ENCODE assay signal across 8 cellular contexts in genomic region chr9:134328341-134328840, GRCh38. TPM values are rescaled to one million over a fixed set of nuclear protein-coding genes. Genes with fewer than 3 reads are reported as not detected.
DNase-seq lines count a peak whose midpoint lies in the region; ATAC-seq and TF ChIP-seq lines count a peak whose summit lies in the region.

No MANE protein-coding gene starts in this region.

- H3K27ac ChIP-seq in RWPE1, result peak overlapping the region; percentile 99
- no peak overlapping the region for H3K27ac ChIP-seq in neural cell (ENCODE audit: low read length)

- peaks cover 49% of the 10 kb centered on the region for H3K79me2 ChIP-seq in neural cell (replicated peaks; ENCODE audit: insufficient read depth, low read length)

- H3K9me3 ChIP-seq in neural cell (ENCODE audit: low read length), result no peaks in the 10 kb centered on the region

- H3K4me3 ChIP-seq in AG09309 (ENCODE audit: control insufficient read depth, low read depth, low read length) (peak overlapping the region; percentile 77), fibroblast of mammary gland (ENCODE audit: control insufficient read depth, low read depth, low read length) (peak overlapping the region; percentile 61), neural cell (ENCODE audit: low read length) (peak overlapping the region; percentile 71)

- H4K20me1 ChIP-seq in neural cell (ENCODE audit: insufficient read depth), result no peaks in the 10 kb centered on the region

- H3F3A ChIP-seq in neural cell (ENCODE audit: insufficient read depth, low read length, poor library complexity, severe bottlenecking), result no peaks in the 10 kb centered on the region

- CTCF ChIA-PET in RWPE1 (lab: Yijun Ruan, JAX), result interaction anchor here (0.6 to 2.7 kb wide), 10 partner anchors 16 to 1198 kb away, joined by 3 to 8 read pairs (median 4); no protein-coding TSS in a partner anchor

- H3K9ac ChIP-seq in neural cell (ENCODE audit: low read length), result peak overlapping the region; percentile 62

- no peak for TF ChIP-seq EP300 in neural cell (conservative IDR thresholded peaks at IDR 0.05; ENCODE audit: poor library complexity, severe bottlenecking)

- no peak overlapping the region for H3K4me2 ChIP-seq in neural cell (ENCODE audit: low read length)

- DNase-seq in AG09309 (ENCODE audit: low read depth), result no peak
- peak; percentile 41 for DNase-seq in RWPE1 (ENCODE audit: low spot score)
- peak; percentile 25 for DNase-seq in fibroblast of mammary gland (ENCODE audit: low read depth)
- no peak for DNase-seq in NCI-H1092 treated with DMSO at 0.1 percent for 48 hours (lab: John Stamatoyannopoulos, UW)
- DNase-seq in Ammon's horn (ENCODE audit: low spot score), result no peak
- DNase-seq in NCI-H510A (lab: John Stamatoyannopoulos, UW), result no peak

- H3K36me3 ChIP-seq in neural cell (ENCODE audit: insufficient read depth, low read length), result no peaks in the 10 kb centered on the region

- no peak for TF ChIP-seq RAD21 in neural cell (conservative IDR thresholded peaks at IDR 0.05)

- H2AFZ ChIP-seq in neural cell (ENCODE audit: low read depth, low read length), result no peak overlapping the region

- POLR2A ChIA-PET in RWPE1 (lab: Yijun Ruan, JAX; ENCODE audit: low non-redundant PET), result interaction anchor here (0.5 to 3.2 kb wide), 3 partner anchors 33 to 194 kb away, joined by 3 to 17 read pairs (median 3); no protein-coding TSS in a partner anchor

- H3K9me2 ChIP-seq in neural cell (ENCODE audit: insufficient read depth, low read length), result no peaks in the 10 kb centered on the region

- TF ChIP-seq CTCF in AG09309 (IDR thresholded peaks at IDR 0.05; ENCODE audit: control insufficient read depth, insufficient read depth, low read depth, low read length, missing control alignments), result no peak
- TF ChIP-seq CTCF in RWPE1 (conservative IDR thresholded peaks at IDR 0.05; ENCODE audit: low read depth), result no peak
- TF ChIP-seq CTCF in fibroblast of mammary gland (conservative IDR thresholded peaks at IDR 0.05; ENCODE audit: control insufficient read depth, insufficient read depth, low read depth, low read length), result no peak
- TF ChIP-seq CTCF in neural cell (IDR thresholded peaks at IDR 0.05; ENCODE audit: poor library complexity, severe bottlenecking), result no peak

- no peaks in the 10 kb centered on the region for H3K27me3 ChIP-seq in neural cell (ENCODE audit: insufficient read depth, low read depth, low read length)

- no peak for ATAC-seq in HG02938 (IDR thresholded peaks at IDR 0.05; ENCODE audit: unreplicated experiment)

TF ChIP-seq in neural cell, 6 proteins besides CTCF, POLR2A, EP300 and RAD21:
- no peak for TF ChIP-seq SMC3 (conservative IDR thresholded peaks at IDR 0.05; ENCODE audit: poor library complexity)
- no peak for TF ChIP-seq MXI1 (conservative IDR thresholded peaks at IDR 0.05; ENCODE audit: poor library complexity, severe bottlenecking)
- no peak for TF ChIP-seq TAF1 (IDR thresholded peaks at IDR 0.05; ENCODE audit: low read depth)
- no peak for TF ChIP-seq POLR2AphosphoS5 (IDR thresholded peaks at IDR 0.05)
- TF ChIP-seq EZH2 (IDR thresholded peaks at IDR 0.05; ENCODE audit: borderline replicate concordance, insufficient read depth, low read length, poor library complexity, severe bottlenecking), result no peak

RNA-seq across cellular contexts. Expression of gene RXRA, which starts 2.1 kb away (rescaled TPM):
- 2.3 and 2.7 TPM in 2 replicates for polyA plus RNA-seq in neural cell
- 3.8 and 4.6 TPM in 2 replicates for polyA minus RNA-seq in neural cell

Comparison
In these comparisons a context has a peak if more than half of its experiments do, and no peak if none do; other contexts are left out.
1. DNase-seq: peak in RWPE1 (single experiment) and fibroblast of mammary gland (single experiment); none in AG09309 (single experiment), NCI-H1092 treated with DMSO at 0.1 percent for 48 hours (single experiment), Ammon's horn (single experiment) and NCI-H510A (single experiment).
2. Peak in every context shown above with its lines, with median percentiles within 50 percentile points of each other: H3K4me3 ChIP-seq.